2 cellular contexts compared by ENCODE assay signal in the genomic region with DNA sequence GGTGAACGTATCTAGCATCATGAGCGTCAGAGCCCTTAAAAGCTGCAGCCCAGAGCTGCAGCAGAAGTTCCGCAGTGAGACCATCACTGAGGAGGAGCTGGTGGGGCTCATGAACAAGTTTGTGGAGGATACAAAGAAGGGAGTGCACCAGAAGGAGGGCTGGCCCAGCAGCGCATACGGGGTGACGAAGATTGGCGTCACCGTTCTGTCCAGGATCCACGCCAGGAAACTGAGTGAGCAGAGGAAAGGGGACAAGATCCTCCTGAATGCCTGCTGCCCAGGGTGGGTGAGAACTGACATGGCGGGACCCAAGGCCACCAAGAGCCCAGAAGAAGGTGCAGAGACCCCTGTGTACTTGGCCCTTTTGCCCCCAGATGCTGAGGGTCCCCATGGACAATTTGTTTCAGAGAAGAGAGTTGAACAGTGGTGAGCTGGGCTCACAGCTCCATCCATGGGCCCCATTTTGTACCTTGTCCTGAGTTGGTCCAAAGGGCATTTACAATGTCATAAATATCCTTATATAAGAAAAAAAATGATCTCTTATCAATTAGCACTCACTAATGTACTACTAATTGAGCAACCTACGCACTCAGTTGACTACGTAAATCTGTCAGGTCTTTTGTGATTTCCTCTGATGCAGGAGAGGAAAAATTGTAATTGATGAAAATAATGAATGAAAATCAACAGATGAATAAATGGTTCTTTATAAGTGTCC.
TF ChIP-seq lines count a peak whose summit lies in the region.

No MANE protein-coding gene starts in this region.

TF ChIP-seq in SK-N-SH, 30 proteins besides CTCF, POLR2A, EP300 and RAD21 (continued from another document):
- no peak for TF ChIP-seq FOSL2 (IDR thresholded peaks at IDR 0.05; ENCODE audit: borderline replicate concordance, low read depth)
- TF ChIP-seq RCOR1 (IDR thresholded peaks at IDR 0.05; ENCODE audit: low read length): no peak
- TF ChIP-seq, protein P1, sequence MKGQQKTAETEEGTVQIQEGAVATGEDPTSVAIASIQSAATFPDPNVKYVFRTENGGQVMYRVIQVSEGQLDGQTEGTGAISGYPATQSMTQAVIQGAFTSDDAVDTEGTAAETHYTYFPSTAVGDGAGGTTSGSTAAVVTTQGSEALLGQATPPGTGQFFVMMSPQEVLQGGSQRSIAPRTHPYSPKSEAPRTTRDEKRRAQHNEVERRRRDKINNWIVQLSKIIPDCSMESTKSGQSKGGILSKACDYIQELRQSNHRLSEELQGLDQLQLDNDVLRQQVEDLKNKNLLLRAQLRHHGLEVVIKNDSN (IDR thresholded peaks at IDR 0.05; ENCODE audit: borderline replicate concordance, low read depth): no peak
- TF ChIP-seq, protein P2, sequence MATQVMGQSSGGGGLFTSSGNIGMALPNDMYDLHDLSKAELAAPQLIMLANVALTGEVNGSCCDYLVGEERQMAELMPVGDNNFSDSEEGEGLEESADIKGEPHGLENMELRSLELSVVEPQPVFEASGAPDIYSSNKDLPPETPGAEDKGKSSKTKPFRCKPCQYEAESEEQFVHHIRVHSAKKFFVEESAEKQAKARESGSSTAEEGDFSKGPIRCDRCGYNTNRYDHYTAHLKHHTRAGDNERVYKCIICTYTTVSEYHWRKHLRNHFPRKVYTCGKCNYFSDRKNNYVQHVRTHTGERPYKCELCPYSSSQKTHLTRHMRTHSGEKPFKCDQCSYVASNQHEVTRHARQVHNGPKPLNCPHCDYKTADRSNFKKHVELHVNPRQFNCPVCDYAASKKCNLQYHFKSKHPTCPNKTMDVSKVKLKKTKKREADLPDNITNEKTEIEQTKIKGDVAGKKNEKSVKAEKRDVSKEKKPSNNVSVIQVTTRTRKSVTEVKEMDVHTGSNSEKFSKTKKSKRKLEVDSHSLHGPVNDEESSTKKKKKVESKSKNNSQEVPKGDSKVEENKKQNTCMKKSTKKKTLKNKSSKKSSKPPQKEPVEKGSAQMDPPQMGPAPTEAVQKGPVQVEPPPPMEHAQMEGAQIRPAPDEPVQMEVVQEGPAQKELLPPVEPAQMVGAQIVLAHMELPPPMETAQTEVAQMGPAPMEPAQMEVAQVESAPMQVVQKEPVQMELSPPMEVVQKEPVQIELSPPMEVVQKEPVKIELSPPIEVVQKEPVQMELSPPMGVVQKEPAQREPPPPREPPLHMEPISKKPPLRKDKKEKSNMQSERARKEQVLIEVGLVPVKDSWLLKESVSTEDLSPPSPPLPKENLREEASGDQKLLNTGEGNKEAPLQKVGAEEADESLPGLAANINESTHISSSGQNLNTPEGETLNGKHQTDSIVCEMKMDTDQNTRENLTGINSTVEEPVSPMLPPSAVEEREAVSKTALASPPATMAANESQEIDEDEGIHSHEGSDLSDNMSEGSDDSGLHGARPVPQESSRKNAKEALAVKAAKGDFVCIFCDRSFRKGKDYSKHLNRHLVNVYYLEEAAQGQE (IDR thresholded peaks at IDR 0.05; ENCODE audit: low read depth, low read length): no peak
- TF ChIP-seq, protein P3, sequence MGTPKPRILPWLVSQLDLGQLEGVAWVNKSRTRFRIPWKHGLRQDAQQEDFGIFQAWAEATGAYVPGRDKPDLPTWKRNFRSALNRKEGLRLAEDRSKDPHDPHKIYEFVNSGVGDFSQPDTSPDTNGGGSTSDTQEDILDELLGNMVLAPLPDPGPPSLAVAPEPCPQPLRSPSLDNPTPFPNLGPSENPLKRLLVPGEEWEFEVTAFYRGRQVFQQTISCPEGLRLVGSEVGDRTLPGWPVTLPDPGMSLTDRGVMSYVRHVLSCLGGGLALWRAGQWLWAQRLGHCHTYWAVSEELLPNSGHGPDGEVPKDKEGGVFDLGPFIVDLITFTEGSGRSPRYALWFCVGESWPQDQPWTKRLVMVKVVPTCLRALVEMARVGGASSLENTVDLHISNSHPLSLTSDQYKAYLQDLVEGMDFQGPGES (IDR thresholded peaks at IDR 0.05; ENCODE audit: low read depth, low read length): no peak
- TF ChIP-seq GABPA (IDR thresholded peaks at IDR 0.05; ENCODE audit: low read depth): no peak
- no peak for TF ChIP-seq GATA2 (CRISPR knock-in tag; IDR thresholded peaks at IDR 0.05)
- no peak for TF ChIP-seq NFIC (IDR thresholded peaks at IDR 0.05; ENCODE audit: borderline replicate concordance)
- no peak for TF ChIP-seq NRF1 (IDR thresholded peaks at IDR 0.05; ENCODE audit: low read depth, low read length)
- no peak for TF ChIP-seq EZH2phosphoT487 (IDR thresholded peaks at IDR 0.05; ENCODE audit: borderline replicate concordance, low read depth)
- TF ChIP-seq SIN3A (IDR thresholded peaks at IDR 0.05; ENCODE audit: borderline replicate concordance, low read depth, low read length): no peak
- TF ChIP-seq MEF2A (IDR thresholded peaks at IDR 0.05; ENCODE audit: borderline replicate concordance, low read depth): no peak
TF ChIP-seq in SK-N-SH: peak in this region for 0.

TF ChIP-seq in SK-N-SH treated with all-trans-retinoic acid at 6 μM for 48 hours, 23 proteins besides CTCF, POLR2A, EP300 and RAD21:
- TF ChIP-seq, protein P4, sequence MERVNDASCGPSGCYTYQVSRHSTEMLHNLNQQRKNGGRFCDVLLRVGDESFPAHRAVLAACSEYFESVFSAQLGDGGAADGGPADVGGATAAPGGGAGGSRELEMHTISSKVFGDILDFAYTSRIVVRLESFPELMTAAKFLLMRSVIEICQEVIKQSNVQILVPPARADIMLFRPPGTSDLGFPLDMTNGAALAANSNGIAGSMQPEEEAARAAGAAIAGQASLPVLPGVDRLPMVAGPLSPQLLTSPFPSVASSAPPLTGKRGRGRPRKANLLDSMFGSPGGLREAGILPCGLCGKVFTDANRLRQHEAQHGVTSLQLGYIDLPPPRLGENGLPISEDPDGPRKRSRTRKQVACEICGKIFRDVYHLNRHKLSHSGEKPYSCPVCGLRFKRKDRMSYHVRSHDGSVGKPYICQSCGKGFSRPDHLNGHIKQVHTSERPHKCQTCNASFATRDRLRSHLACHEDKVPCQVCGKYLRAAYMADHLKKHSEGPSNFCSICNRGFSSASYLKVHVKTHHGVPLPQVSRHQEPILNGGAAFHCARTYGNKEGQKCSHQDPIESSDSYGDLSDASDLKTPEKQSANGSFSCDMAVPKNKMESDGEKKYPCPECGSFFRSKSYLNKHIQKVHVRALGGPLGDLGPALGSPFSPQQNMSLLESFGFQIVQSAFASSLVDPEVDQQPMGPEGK (CRISPR knock-in tag; IDR thresholded peaks at IDR 0.05; ENCODE audit: borderline replicate concordance): no peak
- TF ChIP-seq, protein P5, sequence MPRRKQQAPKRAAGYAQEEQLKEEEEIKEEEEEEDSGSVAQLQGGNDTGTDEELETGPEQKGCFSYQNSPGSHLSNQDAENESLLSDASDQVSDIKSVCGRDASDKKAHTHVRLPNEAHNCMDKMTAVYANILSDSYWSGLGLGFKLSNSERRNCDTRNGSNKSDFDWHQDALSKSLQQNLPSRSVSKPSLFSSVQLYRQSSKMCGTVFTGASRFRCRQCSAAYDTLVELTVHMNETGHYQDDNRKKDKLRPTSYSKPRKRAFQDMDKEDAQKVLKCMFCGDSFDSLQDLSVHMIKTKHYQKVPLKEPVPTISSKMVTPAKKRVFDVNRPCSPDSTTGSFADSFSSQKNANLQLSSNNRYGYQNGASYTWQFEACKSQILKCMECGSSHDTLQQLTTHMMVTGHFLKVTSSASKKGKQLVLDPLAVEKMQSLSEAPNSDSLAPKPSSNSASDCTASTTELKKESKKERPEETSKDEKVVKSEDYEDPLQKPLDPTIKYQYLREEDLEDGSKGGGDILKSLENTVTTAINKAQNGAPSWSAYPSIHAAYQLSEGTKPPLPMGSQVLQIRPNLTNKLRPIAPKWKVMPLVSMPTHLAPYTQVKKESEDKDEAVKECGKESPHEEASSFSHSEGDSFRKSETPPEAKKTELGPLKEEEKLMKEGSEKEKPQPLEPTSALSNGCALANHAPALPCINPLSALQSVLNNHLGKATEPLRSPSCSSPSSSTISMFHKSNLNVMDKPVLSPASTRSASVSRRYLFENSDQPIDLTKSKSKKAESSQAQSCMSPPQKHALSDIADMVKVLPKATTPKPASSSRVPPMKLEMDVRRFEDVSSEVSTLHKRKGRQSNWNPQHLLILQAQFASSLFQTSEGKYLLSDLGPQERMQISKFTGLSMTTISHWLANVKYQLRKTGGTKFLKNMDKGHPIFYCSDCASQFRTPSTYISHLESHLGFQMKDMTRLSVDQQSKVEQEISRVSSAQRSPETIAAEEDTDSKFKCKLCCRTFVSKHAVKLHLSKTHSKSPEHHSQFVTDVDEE (CRISPR knock-in tag; IDR thresholded peaks at IDR 0.05): no peak
- TF ChIP-seq ZNF565 (CRISPR knock-in tag; conservative IDR thresholded peaks at IDR 0.05; ENCODE audit: low read depth): no peak
- no peak for TF ChIP-seq PPARA (CRISPR knock-in tag; IDR thresholded peaks at IDR 0.05; ENCODE audit: borderline replicate concordance)
- TF ChIP-seq ZNF8 (CRISPR knock-in tag; IDR thresholded peaks at IDR 0.05): no peak
- TF ChIP-seq, protein P6, sequence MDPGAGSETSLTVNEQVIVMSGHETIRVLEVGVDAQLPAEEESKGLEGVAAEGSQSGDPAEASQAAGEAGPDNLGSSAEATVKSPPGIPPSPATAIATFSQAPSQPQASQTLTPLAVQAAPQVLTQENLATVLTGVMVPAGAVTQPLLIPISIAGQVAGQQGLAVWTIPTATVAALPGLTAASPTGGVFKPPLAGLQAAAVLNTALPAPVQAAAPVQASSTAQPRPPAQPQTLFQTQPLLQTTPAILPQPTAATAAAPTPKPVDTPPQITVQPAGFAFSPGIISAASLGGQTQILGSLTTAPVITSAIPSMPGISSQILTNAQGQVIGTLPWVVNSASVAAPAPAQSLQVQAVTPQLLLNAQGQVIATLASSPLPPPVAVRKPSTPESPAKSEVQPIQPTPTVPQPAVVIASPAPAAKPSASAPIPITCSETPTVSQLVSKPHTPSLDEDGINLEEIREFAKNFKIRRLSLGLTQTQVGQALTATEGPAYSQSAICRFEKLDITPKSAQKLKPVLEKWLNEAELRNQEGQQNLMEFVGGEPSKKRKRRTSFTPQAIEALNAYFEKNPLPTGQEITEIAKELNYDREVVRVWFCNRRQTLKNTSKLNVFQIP (CRISPR knock-in tag; IDR thresholded peaks at IDR 0.05; ENCODE audit: borderline replicate concordance, low read depth): no peak
- TF ChIP-seq GLIS3 (CRISPR knock-in tag; IDR thresholded peaks at IDR 0.05): no peak
- TF ChIP-seq BACH2 (CRISPR knock-in tag; IDR thresholded peaks at IDR 0.05; ENCODE audit: borderline replicate concordance): no peak
TF ChIP-seq in SK-N-SH treated with all-trans-retinoic acid at 6 μM for 48 hours: peak in this region for 0.
